Comparison of ENCODE assay signal across 8 cellular contexts in the genomic region with DNA sequence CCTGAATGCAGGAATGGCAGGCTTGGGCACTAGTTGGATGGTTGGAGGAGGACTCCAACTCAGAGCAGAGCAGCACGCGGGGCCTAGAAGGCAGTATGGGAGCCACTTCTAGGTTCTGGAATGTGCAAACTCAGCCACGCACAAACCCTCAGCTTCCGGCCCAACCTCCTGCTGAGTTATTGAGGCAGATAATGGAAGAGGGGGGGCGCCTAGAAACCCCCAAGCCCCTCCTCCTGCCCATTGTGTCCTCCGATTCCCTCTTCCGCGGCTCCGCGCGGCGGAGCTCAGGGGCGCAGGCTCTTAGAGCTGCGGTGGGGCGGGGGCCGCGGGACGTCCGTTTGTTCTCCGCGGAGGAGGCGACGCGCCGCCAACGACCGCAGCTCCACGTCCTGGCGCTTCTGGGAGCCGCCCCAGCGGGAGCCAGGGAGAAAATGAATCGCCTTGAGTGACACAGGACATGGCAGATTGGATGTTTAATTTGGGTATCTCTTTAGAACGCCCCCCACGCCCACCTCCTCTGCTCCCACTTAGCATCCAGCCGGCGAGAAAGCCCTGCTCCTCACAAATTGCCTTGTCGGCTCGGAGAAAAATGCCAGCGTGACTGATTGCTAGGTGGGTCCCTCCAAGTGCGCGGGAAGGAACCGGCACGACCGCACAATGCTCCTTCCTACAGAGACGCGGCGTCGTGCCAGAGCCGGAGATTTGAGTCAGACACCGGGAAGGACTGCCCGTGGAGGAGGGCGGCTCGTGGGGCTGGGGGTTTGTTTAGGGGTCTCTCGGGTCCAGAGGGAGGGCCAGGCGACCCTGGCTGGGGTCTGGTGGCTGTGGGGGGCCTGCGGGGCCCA.
DNase-seq lines count a peak whose midpoint lies in the region; ATAC-seq, FAIRE-seq and TF ChIP-seq lines count a peak whose summit lies in the region.

No MANE protein-coding gene starts in this region.

- ATAC-seq in GM12878 (peak; percentile 21; the same call in 1 of the 3 replicates), HG03342 (IDR thresholded peaks at IDR 0.05; ENCODE audit: unreplicated experiment) (no peak)

- H3K9me3 ChIP-seq in GM12878 (replicated peaks; ENCODE audit: control insufficient read depth, insufficient read depth, low read length) = no peaks in the 10 kb centered on the region; the same call in 2 of the 3 replicates

- H3K79me2 ChIP-seq in GM12878 (ENCODE audit: control insufficient read depth, insufficient read depth, low read length) = no peaks in the 10 kb centered on the region

- H3K4me3 Mint-ChIP-seq in activated naive CD4-positive, alpha-beta T cell treated with anti-CD3 and anti-CD28 coated beads for 36 hours = peak overlapping the region; percentile 6

- POLR2A ChIA-PET in GM12878 (lab: Charles Lee) = no interaction called here

- H3K27ac ChIP-seq in GM12878 (ENCODE audit: control insufficient read depth, insufficient read depth) = no peak overlapping the region

- TF ChIP-seq CTCF in GM12878 (IDR thresholded peaks at IDR 0.05 in 2 of 3, conservative IDR thresholded peaks at IDR 0.05 in 1 of 3; ENCODE audit: control insufficient read depth in 2 of 3, extremely low read depth in 1 of 3, insufficient read depth in 1 of 3, low read depth in 3 of 3, low read length in 3 of 3) = no peak
- TF ChIP-seq CTCF in retinal pigment epithelial cell (conservative IDR thresholded peaks at IDR 0.05; ENCODE audit: low read depth, low read length) = no peak

- WGBS in GM12878 (ENCODE audit: insufficient coverage, insufficient replicate concordance, low lambda C conversion rate, missing lambda C conversion rate) = under 1% methylated on average over 56 of the region's 56 CpGs

- no peaks in the 10 kb centered on the region for H4K20me1 ChIP-seq in GM12878 (ENCODE audit: control insufficient read depth, insufficient read depth)

- peaks cover 2% of the 10 kb centered on the region for H3K9me3 Mint-ChIP-seq in activated naive CD4-positive, alpha-beta T cell treated with anti-CD3 and anti-CD28 coated beads for 36 hours

- peaks cover 47% of the 10 kb centered on the region for H3K27me3 Mint-ChIP-seq in activated naive CD4-positive, alpha-beta T cell treated with anti-CD3 and anti-CD28 coated beads for 36 hours (ENCODE audit: low read depth)

- CTCF ChIA-PET in activated naive CD4-positive, alpha-beta T cell treated with anti-CD3 and anti-CD28 coated beads for 36 hours (lab: Charles Lee) = no interaction called here
- CTCF ChIA-PET in GM12878 (lab: Yijun Ruan, JAX) = interaction anchor here (1.5 kb wide), 1 partner anchor 23 kb away, joined by 3 read pairs; no protein-coding TSS in a partner anchor

- no peak for TF ChIP-seq EP300 in GM12878 (IDR thresholded peaks at IDR 0.05; ENCODE audit: borderline replicate concordance in 1 of 2, control insufficient read depth in 1 of 2, low read depth in 2 of 2, low read length in 2 of 2)

- no peak overlapping the region; the same call in 1 of the 2 replicates for H2AFZ ChIP-seq in GM12878 (ENCODE audit: control insufficient read depth, low read depth, low read length)

- no peak for FAIRE-seq in GM12878 (lab: Jason Lieb, UNC)

- H3K27me3 ChIP-seq in GM12878 (replicated peaks in 1 of 2; ENCODE audit: control insufficient read depth in 2 of 2, insufficient read depth in 2 of 2, low read length in 1 of 2) = peaks cover 10 to 12% of the 10 kb centered on the region in 2 experiments

- BruUV-seq in GM12878 (replicated peaks; lab: Mats Ljungman, UMichigan) = no TSS peak

- in situ Hi-C loops in GM12878 (cut with MboI) = no loop called here

- TF ChIP-seq RAD21 in GM12878 (IDR thresholded peaks at IDR 0.05; ENCODE audit: insufficient read depth, low read depth, low read length) = no peak

- H3K4me1 Mint-ChIP-seq in activated naive CD4-positive, alpha-beta T cell treated with anti-CD3 and anti-CD28 coated beads for 36 hours (ENCODE audit: low read depth) = peaks cover 7% of the 10 kb centered on the region

- no peak for TF ChIP-seq POLR2A in GM12878 (IDR thresholded peaks at IDR 0.05; ENCODE audit: low read depth, low read length)

- no peaks in the 10 kb centered on the region for H3K36me3 ChIP-seq in GM12878 (ENCODE audit: control insufficient read depth in 2 of 2, insufficient read depth in 2 of 2, low read length in 1 of 2)

- H3K4me1 ChIP-seq in GM12878 (ENCODE audit: control insufficient read depth, insufficient read depth, low read length) = no peaks in the 10 kb centered on the region

- H3K4me3 ChIP-seq in GM12878 (no peak overlapping the region), iPS-11a (ENCODE audit: low read depth, low read length) (peak overlapping the region; percentile 49), retinal pigment epithelial cell (ENCODE audit: low read length) (peak overlapping the region; percentile 61)

- H3K4me2 ChIP-seq in GM12878 (ENCODE audit: control insufficient read depth, insufficient read depth) = peak overlapping the region; percentile 10; the same call in 1 of the 2 replicates

- SMC1A ChIA-PET in GM12878 (lab: Charles Lee; ENCODE audit: uncharacterized antibody, unreplicated experiment) = interaction anchor here (1.0 kb wide), 1 partner anchor 58 kb away, joined by 3 read pairs; no protein-coding TSS in a partner anchor

- H3K27ac Mint-ChIP-seq in activated naive CD4-positive, alpha-beta T cell treated with anti-CD3 and anti-CD28 coated beads for 36 hours = no peak overlapping the region

- DNase-seq in activated naive CD4-positive, alpha-beta T cell treated with anti-CD3 and anti-CD28 coated beads for 36 hours = peak; percentile 37
- no peak for DNase-seq in activated naive CD4-positive, alpha-beta T cell treated with Interleukin-2 at 50 U/mL for 16 hours
- DNase-seq in NCI-H748 (lab: John Stamatoyannopoulos, UW; ENCODE audit: unreplicated experiment) (peak; percentile 69), GM12878 (ENCODE audit: low read depth, low spot score) (no peak), retinal pigment epithelial cell (ENCODE audit: low read depth) (no peak), T-helper 9 cell (no peak)

- no peak overlapping the region for H3K9ac ChIP-seq in GM12878 (ENCODE audit: control insufficient read depth, insufficient read depth, low read length)

- intact Hi-C loops in activated naive CD4-positive, alpha-beta T cell treated with anti-CD3 and anti-CD28 coated beads for 36 hours (cut with micrococcal nuclease) = no loop called here
- intact Hi-C loops in GM12878 (cut with micrococcal nuclease; ENCODE audit: unreplicated experiment) = no loop called here

- no peaks in the 10 kb centered on the region for H3K36me3 Mint-ChIP-seq in activated naive CD4-positive, alpha-beta T cell treated with anti-CD3 and anti-CD28 coated beads for 36 hours (ENCODE audit: low read depth)

- RAD21 ChIA-PET in GM12878 (lab: Charles Lee; ENCODE audit: unreplicated experiment) = no interaction called here

TF ChIP-seq in GM12878, 131 proteins besides CTCF, POLR2A, EP300 and RAD21:
- TF ChIP-seq SUZ12 (IDR thresholded peaks at IDR 0.05; ENCODE audit: unreplicated experiment) (peak; percentile 3), SMC3 (IDR thresholded peaks at IDR 0.05; ENCODE audit: borderline replicate concordance, low read length) (no peak)

Comparison
In these comparisons a context has a peak if more than half of its experiments do, and no peak if none do; other contexts are left out.
1. DNase-seq: peak in activated naive CD4-positive, alpha-beta T cell treated with anti-CD3 and anti-CD28 coated beads for 36 hours (single experiment) and NCI-H748 (single experiment); none in activated naive CD4-positive, alpha-beta T cell treated with Interleukin-2 at 50 U/mL for 16 hours (single experiment), GM12878 (single experiment), retinal pigment epithelial cell (single experiment) and T-helper 9 cell (single experiment).